Comparison of ENCODE assay signal across 17 cellular contexts in the genomic region with DNA sequence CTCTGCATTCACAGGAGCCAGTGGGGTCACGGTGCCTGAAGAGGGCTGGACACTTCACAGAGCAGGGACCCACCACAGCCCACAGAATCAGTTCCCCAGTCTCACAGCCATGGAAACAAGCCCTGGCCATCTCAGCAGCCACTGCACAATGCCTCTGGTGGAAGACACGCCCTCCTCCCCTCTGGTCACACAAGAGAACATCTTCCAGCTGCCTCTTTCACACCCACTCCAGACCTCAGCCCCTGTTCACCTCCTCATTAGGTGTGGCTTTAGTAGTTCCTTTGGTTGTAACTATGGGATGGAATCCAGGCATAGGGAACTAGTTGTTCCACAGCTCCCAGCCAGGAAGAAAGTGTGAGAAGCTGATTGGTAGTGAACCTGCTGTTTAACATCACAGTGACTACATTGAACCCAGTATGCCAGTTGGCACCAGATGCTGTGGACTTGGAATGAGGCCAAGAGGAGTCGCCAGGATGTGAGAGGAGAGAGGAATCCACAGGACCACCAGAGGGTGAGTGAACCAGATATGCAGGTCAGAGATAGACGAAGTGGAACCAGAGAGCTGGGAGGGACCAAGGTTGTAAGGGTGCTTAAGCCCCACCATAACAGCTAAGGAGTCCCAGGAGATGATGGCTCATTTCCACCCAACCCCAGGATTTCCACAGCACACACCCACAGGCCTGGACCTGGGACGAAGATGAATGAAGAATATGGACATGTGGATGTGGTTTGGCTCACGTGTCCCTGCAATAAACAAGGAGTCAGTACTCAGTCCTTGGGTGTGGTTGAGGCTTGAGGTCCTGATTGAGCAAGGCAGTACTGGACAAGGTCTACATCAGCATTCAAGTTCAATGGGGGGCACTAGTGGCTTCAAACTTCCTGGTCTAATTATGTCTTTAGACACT. TPM values are rescaled to one million over a fixed set of nuclear protein-coding genes. Genes with fewer than 3 reads are reported as not detected.
DNase-seq lines count a peak whose midpoint lies in the region; ATAC-seq, FAIRE-seq and TF ChIP-seq lines count a peak whose summit lies in the region.
"Had no signal": no experiment of that assay in that cellular context is flagged by ENCODE, and none has a peak within 500 bp of the region (broad histone marks: within the 10 kb centered on the region; RNA-seq: fewer than 3 reads in every experiment).

No MANE protein-coding gene starts in this region.

- WGBS in right cardiac atrium: 72% methylated on average over 6 of the region's 6 CpGs

- H3K4me3 ChIP-seq in right cardiac atrium (ENCODE audit: low read length): no peak overlapping the region
- no peak overlapping the region for H3K4me3 ChIP-seq in fibroblast of villous mesenchyme (ENCODE audit: low read depth, low read length)
- no peak overlapping the region for H3K4me3 ChIP-seq in MG63
- H3K4me3 ChIP-seq: adrenal gland, esophagus muscularis mucosa, psoas muscle had no signal

- TF ChIP-seq POLR2A in GM12892 (IDR thresholded peaks at IDR 0.05; ENCODE audit: low read depth, low read length): no peak

- H3K27ac ChIP-seq in right cardiac atrium (ENCODE audit: low read length): no peak overlapping the region
- H3K27ac ChIP-seq: adrenal gland, esophagus muscularis mucosa, HL-60, psoas muscle, WERI-Rb-1 had no signal

- DNase-seq in right cardiac atrium (no peak), Right ventricle myocardium inferior (ENCODE audit: missing footprints) (no peak), amniotic epithelial cell (ENCODE audit: low read depth) (peak; percentile 78), fibroblast of villous mesenchyme (ENCODE audit: low read depth) (peak; percentile 33), GM12892 (ENCODE audit: insufficient read length) (no peak), MG63 (no peak), NCI-H1436 (lab: John Stamatoyannopoulos, UW) (no peak)
- DNase-seq: activated CD8-positive, alpha-beta T cell treated with anti-CD3 and anti-CD28 coated beads for 36 hours; adrenal gland; naive thymus-derived CD4-positive, alpha-beta T cell; NCI-H526; psoas muscle; WERI-Rb-1 had no signal

- H3K27me3 ChIP-seq in right cardiac atrium (ENCODE audit: control insufficient read depth, insufficient read depth): no peaks in the 10 kb centered on the region
- H3K27me3 ChIP-seq in MG63: no peaks in the 10 kb centered on the region
- H3K27me3 ChIP-seq: adrenal gland, esophagus muscularis mucosa had no signal

- TF ChIP-seq CTCF in fibroblast of villous mesenchyme (IDR thresholded peaks at IDR 0.05; ENCODE audit: insufficient read depth, low read depth, low read length): no peak

- H3K4me1 ChIP-seq in right cardiac atrium (ENCODE audit: control insufficient read depth, insufficient read depth, low read length): no peaks in the 10 kb centered on the region
- H3K4me1 ChIP-seq: adrenal gland, psoas muscle had no signal

- ATAC-seq in right cardiac atrium (peak; percentile 45 to 73), Right ventricle myocardium inferior (no peak), GM19452 (IDR thresholded peaks at IDR 0.05; ENCODE audit: unreplicated experiment) (no peak)
- ATAC-seq: activated CD8-positive, alpha-beta T cell treated with anti-CD3 and anti-CD28 coated beads for 36 hours; activated T-helper 17 cell treated with anti-CD3 and anti-CD28 coated beads, Interleukin-2, amount 50 U/mL, for 72 hours; naive thymus-derived CD4-positive, alpha-beta T cell; psoas muscle had no signal

- no peaks in the 10 kb centered on the region for H3K36me3 ChIP-seq in MG63

- intact Hi-C loops in right cardiac atrium (cut with DNase I): no loop called here
- intact Hi-C loops in Right ventricle myocardium inferior (cut with DNase I): no loop called here

- no peaks in the 10 kb centered on the region for H3K9me3 ChIP-seq in right cardiac atrium (ENCODE audit: control insufficient read depth, low read length)
- H3K9me3 ChIP-seq in MG63: no peaks in the 10 kb centered on the region
- H3K9me3 ChIP-seq: adrenal gland, esophagus muscularis mucosa, psoas muscle had no signal

- no peak for FAIRE-seq in GM12892 (lab: Jason Lieb, UNC)

RNA-seq across cellular contexts. Expression of a gene that starts 8.8 kb away (rescaled TPM):
- total RNA-seq in right cardiac atrium (10 to 100 TPM in 2 of 4 donors, 1 to 10 TPM in 2; 6.1 to 13.6 (median 9.1) TPM), Right ventricle myocardium inferior (9.4 TPM), fibroblast of villous mesenchyme (14.8 and 30.7 TPM in 2 replicates)
- 6.1 TPM for polyA plus RNA-seq in right cardiac atrium
- polyA plus RNA-seq in GM12892 (2012; ENCODE audit: missing spikeins): 31.0 TPM
- total RNA-seq in MG63 (2014; rRNA removed; shearing (Covaris generic); ENCODE audit: low replicate concordance): 7.5 and 16.1 TPM in 2 replicates

RNA-seq across cellular contexts. Expression of a gene that starts 26.2 kb away (rescaled TPM):
- total RNA-seq in right cardiac atrium: 10 to 100 TPM; 17.1 to 26.3 (median 21.1) TPM
- 10.9 TPM for polyA plus RNA-seq in right cardiac atrium
- 14.5 TPM for total RNA-seq in Right ventricle myocardium inferior
- 16.8 and 21.6 TPM in 2 replicates for total RNA-seq in fibroblast of villous mesenchyme
- 16.3 TPM for polyA plus RNA-seq in GM12892 (2012; ENCODE audit: missing spikeins)
- 2.9 and 6.6 TPM in 2 replicates for total RNA-seq in MG63 (2014; rRNA removed; shearing (Covaris generic); ENCODE audit: low replicate concordance)

RNA-seq across cellular contexts. Expression of a gene that starts 29.4 kb away (rescaled TPM):
- 10 to 100 TPM in 3 of 4 donors, 1 to 10 TPM in 1; 6.8 to 11.2 (median 10.7) TPM for total RNA-seq in right cardiac atrium
- 4.4 TPM for polyA plus RNA-seq in right cardiac atrium
- 11.2 TPM for total RNA-seq in Right ventricle myocardium inferior
- total RNA-seq in fibroblast of villous mesenchyme: 22.5 and 39.3 TPM in 2 replicates
- 42.5 TPM for polyA plus RNA-seq in GM12892 (2012; ENCODE audit: missing spikeins)
- 11.2 and 11.3 TPM in 2 replicates for total RNA-seq in MG63 (2014; rRNA removed; shearing (Covaris generic); ENCODE audit: low replicate concordance)

RNA-seq across cellular contexts. Expression of a gene that starts 48.6 kb away (rescaled TPM):
- 10 to 100 TPM in 1 of 4 donors, 1 to 10 TPM in 3; 5.5 to 10.3 (median 7.8) TPM for total RNA-seq in right cardiac atrium
- 4.7 TPM for polyA plus RNA-seq in right cardiac atrium
- total RNA-seq in Right ventricle myocardium inferior: 6.0 TPM
- 13.2 and 14.7 TPM in 2 replicates for total RNA-seq in fibroblast of villous mesenchyme
- 40.1 TPM for polyA plus RNA-seq in GM12892 (2012; ENCODE audit: missing spikeins)
- total RNA-seq in MG63 (2014; rRNA removed; shearing (Covaris generic); ENCODE audit: low replicate concordance): 3.2 and 3.8 TPM in 2 replicates

Comparison
In these comparisons a context has a peak if more than half of its experiments do, and no peak if none do; other contexts are left out.
1. ATAC-seq: peak in right cardiac atrium (2 of 2); none in Right ventricle myocardium inferior (single experiment) and GM19452 (single experiment).
2. DNase-seq: peak in amniotic epithelial cell (single experiment) and fibroblast of villous mesenchyme (single experiment); none in right cardiac atrium (0 of 3), Right ventricle myocardium inferior (single experiment), GM12892 (single experiment), MG63 (single experiment) and NCI-H1436 (single experiment).